Comparison of ENCODE assay signal across 28 cellular contexts in genomic region chr5:111004291-111004690, GRCh38.
A peak's percentile ranks its signal among the peaks of the same experiment; 100 is the strongest.
DNase-seq lines count a peak whose midpoint lies in the region; ATAC-seq, FAIRE-seq and TF ChIP-seq lines count a peak whose summit lies in the region.
"Had no signal": no experiment of that assay in that cellular context is flagged by ENCODE, and none has a peak within 500 bp of the region (broad histone marks: within the 10 kb centered on the region; RNA-seq: fewer than 3 reads in every experiment).

No MANE protein-coding gene starts in this region.

- H3K4me1 Mint-ChIP-seq in stimulated activated effector memory CD8-positive, alpha-beta T cell treated with anti-CD3 and anti-CD28 coated beads, Interleukin-12 subunit alpha, Interleukin-12 subunit beta, amount 100 ng/mL, for 72 hours, result no peaks in the 10 kb centered on the region
- H3K4me1 Mint-ChIP-seq: CD14-positive monocyte, T-cell had no signal

- no peaks in the 10 kb centered on the region for H3K4me1 ChIP-seq in H1 (replicated peaks in 1 of 4; ENCODE audit: control insufficient read depth in 3 of 4, insufficient read depth in 4 of 4, low read length in 3 of 4)
- H3K4me1 ChIP-seq: BE2C, SJSA1 had no signal

- no peak for TF ChIP-seq CTCF in H1 (IDR thresholded peaks at IDR 0.05; ENCODE audit: control extremely low read depth in 1 of 3, insufficient read depth in 1 of 3, low read depth in 1 of 3, low read length in 3 of 3)

- peaks cover 6% of the 10 kb centered on the region for H3K9me3 Mint-ChIP-seq in stimulated activated effector memory CD8-positive, alpha-beta T cell treated with anti-CD3 and anti-CD28 coated beads, Interleukin-12 subunit alpha, Interleukin-12 subunit beta, amount 100 ng/mL, for 72 hours

- H4K20me1 ChIP-seq in H1 (replicated peaks in 1 of 2; ENCODE audit: control insufficient read depth in 1 of 2, insufficient read depth in 2 of 2, low read length in 2 of 2), result no peaks in the 10 kb centered on the region

- H3K36me3 ChIP-seq in H1 (ENCODE audit: control insufficient read depth in 2 of 4, insufficient read depth in 4 of 4, low read length in 3 of 4), result no peaks in the 10 kb centered on the region
- H3K36me3 ChIP-seq in MG63, result no peaks in the 10 kb centered on the region
- H3K36me3 ChIP-seq: BE2C, SJSA1 had no signal

- no peak overlapping the region for H2AK5ac ChIP-seq in H1 (ENCODE audit: low read depth, low read length)

- no peak overlapping the region for H4K8ac ChIP-seq in H1 (ENCODE audit: extremely low read depth, insufficient read depth, low read length)

- H3K4ac ChIP-seq in H1 (replicated peaks; ENCODE audit: insufficient read length, low read depth, low read length), result no peak overlapping the region

- CTCF ChIA-PET in H1 (lab: Charles Lee; ENCODE audit: partially characterized antibody), result interaction anchor here (0.6 to 0.9 kb wide), 2 partner anchors 10 to 12 kb away, joined by 3 read pairs; no protein-coding TSS in a partner anchor

- no peak overlapping the region for H2BK120ac ChIP-seq in H1 (replicated peaks; ENCODE audit: low read depth, low read length)

- H3K14ac ChIP-seq in H1 (ENCODE audit: insufficient read length), result no peak overlapping the region

- DNase-seq in DMS 273 (lab: John Stamatoyannopoulos, UW; ENCODE audit: unreplicated experiment) (peak; percentile 19), DMS 273 treated with DMSO at 0.1 percent for 48 hours (lab: John Stamatoyannopoulos, UW) (no peak), NCI-H82 (lab: John Stamatoyannopoulos, UW) (peak; percentile 65), NCI-H82 treated with DMSO at 0.1 percent for 48 hours (lab: John Stamatoyannopoulos, UW; ENCODE audit: unreplicated experiment) (no peak), H1 (ENCODE audit: low read depth in 1 of 2, low spot score in 2 of 2) (no peak), MG63 (no peak)
- no peak for DNase-seq in stimulated activated effector memory CD8-positive, alpha-beta T cell treated with anti-CD3 and anti-CD28 coated beads, Interleukin-12 subunit alpha, Interleukin-12 subunit beta, amount 100 ng/mL, for 72 hours (ENCODE audit: low spot score in 2 of 2)
- DNase-seq: BE2C; DMS53; Kasumi-1; MV-4-11; NCI-H1436; NCI-H187; NCI-H2081 treated with DMSO at 0.1 percent for 48 hours; NCI-H226; NCI-H510A; NK-92 treated with Interleukin-12 subunit alpha and Interleukin-12 subunit beta, amount 100 ng/mL, for 24 hours; Right ventricle myocardium superior; RPMI8226; T-cell had no signal

- no peak overlapping the region for H2BK15ac ChIP-seq in H1 (ENCODE audit: low read length)

- POLR2A ChIA-PET in H1 (lab: Charles Lee; ENCODE audit: partially characterized antibody), result no interaction called here

- H3K56ac ChIP-seq in H1 (replicated peaks; ENCODE audit: insufficient read length, low read depth, low read length), result no peak overlapping the region

- H3K23me2 ChIP-seq in H1 (ENCODE audit: low read depth, low read length), result no peaks in the 10 kb centered on the region

- H3K27ac ChIP-seq in H1 (ENCODE audit: low read depth, low read length), result no peak overlapping the region; the same call in 1 of the 2 replicates
- H3K27ac ChIP-seq: 22Rv1, SJSA1 had no signal

- WGBS in H1 (ENCODE audit: extremely low coverage in 1 of 2, insufficient coverage in 1 of 2, insufficient read length in 1 of 2, insufficient replicate concordance in 2 of 2, low coverage in 1 of 2, low lambda C conversion rate in 2 of 2, missing lambda C conversion rate in 1 of 2), 2 experiments, result 87% methylated on average over 9 of the region's 9 CpGs; no CpG with 5 or more reads in 1 of the 2 experiments

- no peak overlapping the region for H3K4me3 Mint-ChIP-seq in stimulated activated effector memory CD8-positive, alpha-beta T cell treated with anti-CD3 and anti-CD28 coated beads, Interleukin-12 subunit alpha, Interleukin-12 subunit beta, amount 100 ng/mL, for 72 hours
- H3K4me3 Mint-ChIP-seq: CD14-positive monocyte, T-cell had no signal

- no peak overlapping the region for H3K27ac Mint-ChIP-seq in stimulated activated effector memory CD8-positive, alpha-beta T cell treated with anti-CD3 and anti-CD28 coated beads, Interleukin-12 subunit alpha, Interleukin-12 subunit beta, amount 100 ng/mL, for 72 hours
- H3K27ac Mint-ChIP-seq: CD14-positive monocyte, T-cell had no signal

- no peak overlapping the region for H3K18ac ChIP-seq in H1 (ENCODE audit: extremely low read depth, low read length)

- no peak overlapping the region for H3K4me2 ChIP-seq in H1 (ENCODE audit: insufficient read depth in 1 of 2, low read depth in 2 of 2, low read length in 2 of 2)

- ATAC-seq in stimulated activated effector memory CD8-positive, alpha-beta T cell treated with anti-CD3 and anti-CD28 coated beads, Interleukin-12 subunit alpha, Interleukin-12 subunit beta, amount 100 ng/mL, for 72 hours, result peak; percentile 21
- ATAC-seq in esophagus mucosa, result no peak
- ATAC-seq: HepG2, K562, T-cell had no signal

- H2BK5ac ChIP-seq in H1 (ENCODE audit: low read depth, low read length), result no peak overlapping the region

- H3K9me3 ChIP-seq in H1 (ENCODE audit: insufficient read depth in 2 of 2, low read depth in 1 of 2, low read length in 1 of 2) (no peaks in the 10 kb centered on the region; a peak in 1 of 4 replicates), MG63 (peaks cover 4% of the 10 kb centered on the region)
- H3K9me3 ChIP-seq: BE2C had no signal

- TF ChIP-seq RAD21 in H1 (IDR thresholded peaks at IDR 0.05 in 1 of 2, conservative IDR thresholded peaks at IDR 0.05 in 1 of 2; ENCODE audit: low read depth in 2 of 2, low read length in 2 of 2), result no peak

- TF ChIP-seq POLR2A in H1 (IDR thresholded peaks at IDR 0.05; ENCODE audit: control extremely low read depth in 1 of 2, low read depth in 2 of 2, low read length in 2 of 2), result no peak

- H2BK20ac ChIP-seq in H1 (ENCODE audit: low read length), result no peak overlapping the region

- H3K23ac ChIP-seq in H1 (ENCODE audit: insufficient read length), result no peak overlapping the region

- TF ChIP-seq EP300 in H1 (IDR thresholded peaks at IDR 0.05; ENCODE audit: borderline replicate concordance in 1 of 2, low read depth in 2 of 2, low read length in 2 of 2), result no peak

- H3K79me1 ChIP-seq in H1 (ENCODE audit: low read depth, low read length), result no peaks in the 10 kb centered on the region

- H4K5ac ChIP-seq in H1 (ENCODE audit: insufficient read length, low read depth, low read length), result no peak overlapping the region

- H3K36me3 Mint-ChIP-seq in stimulated activated effector memory CD8-positive, alpha-beta T cell treated with anti-CD3 and anti-CD28 coated beads, Interleukin-12 subunit alpha, Interleukin-12 subunit beta, amount 100 ng/mL, for 72 hours, result no peaks in the 10 kb centered on the region
- H3K36me3 Mint-ChIP-seq: CD14-positive monocyte, T-cell had no signal

- no peaks in the 10 kb centered on the region for H3K27me3 ChIP-seq in H1 (replicated peaks in 1 of 4; ENCODE audit: control insufficient read depth in 3 of 4, extremely low read depth in 1 of 4, insufficient read depth in 3 of 4, low read length in 3 of 4)
- no peaks in the 10 kb centered on the region for H3K27me3 ChIP-seq in MG63
- H3K27me3 ChIP-seq: SJSA1 had no signal

- no peaks in the 10 kb centered on the region for H3K79me2 ChIP-seq in H1 (ENCODE audit: control insufficient read depth in 1 of 2, insufficient read depth in 2 of 2, low read length in 2 of 2)

- no peak overlapping the region for H3K4me3 ChIP-seq in H1 (ENCODE audit: extremely low read depth in 1 of 4, insufficient read depth in 2 of 4, low read depth in 3 of 4, low read length in 4 of 4)
- no peak overlapping the region for H3K4me3 ChIP-seq in MG63
- H3K4me3 ChIP-seq: K562, SJSA1 had no signal

- no peak overlapping the region for H3K9ac ChIP-seq in H1 (replicated peaks in 1 of 4; ENCODE audit: extremely low read depth in 1 of 4, low read depth in 3 of 4, low read length in 3 of 4)

- H2AFZ ChIP-seq in H1 (ENCODE audit: low read length), result 0 out of 2 replicates have a peak overlapping the region, but pooled peaks have one; percentile 30

- no peak overlapping the region for H2BK12ac ChIP-seq in H1 (ENCODE audit: low read depth, low read length)

- H4K91ac ChIP-seq in H1 (replicated peaks; ENCODE audit: insufficient read length, low read length), result no peak overlapping the region

- no peak for FAIRE-seq in H1 (lab: Jason Lieb, UNC)
- FAIRE-seq: GM18507, H54, HepG2, K562 had no signal

TF ChIP-seq in H1, 55 proteins besides CTCF, POLR2A, EP300 and RAD21:
- TF ChIP-seq TCF12 (IDR thresholded peaks at IDR 0.05; ENCODE audit: low read depth, low read length), result no peak
- TF ChIP-seq CHD2 (IDR thresholded peaks at IDR 0.05; ENCODE audit: low read length), result no peak
- TF ChIP-seq RFX5 (IDR thresholded peaks at IDR 0.05; ENCODE audit: borderline replicate concordance, low read depth, low read length), result no peak
- TF ChIP-seq TBP (IDR thresholded peaks at IDR 0.05; ENCODE audit: low read depth, low read length), result no peak
- TF ChIP-seq SAP30 (IDR thresholded peaks at IDR 0.05; ENCODE audit: insufficient read depth, insufficient replicate concordance, low read length), result no peak
- no peak for TF ChIP-seq E2F6 (IDR thresholded peaks at IDR 0.05)
- no peak for TF ChIP-seq CHD1 (IDR thresholded peaks at IDR 0.05; ENCODE audit: low read depth, low read length)
- TF ChIP-seq CREB1 (IDR thresholded peaks at IDR 0.05), result no peak
- no peak for TF ChIP-seq POU5F1 (IDR thresholded peaks at IDR 0.05; ENCODE audit: low read depth, low read length)
- TF ChIP-seq RNF2 (IDR thresholded peaks at IDR 0.05; ENCODE audit: borderline replicate concordance, low read depth, low read length, missing control alignments, poor library complexity, severe bottlenecking), result no peak
- TF ChIP-seq KDM4A (IDR thresholded peaks at IDR 0.05; ENCODE audit: low read depth, low read length, severe bottlenecking), result no peak
TF ChIP-seq in H1: peak in this region for 0.

Comparison
In these comparisons a context has a peak if more than half of its experiments do, and no peak if none do; other contexts are left out.
1. DNase-seq: peak in DMS 273 (single experiment) and NCI-H82 (single experiment); none in DMS 273 treated with DMSO at 0.1 percent for 48 hours (single experiment), NCI-H82 treated with DMSO at 0.1 percent for 48 hours (single experiment), H1 (0 of 2), stimulated activated effector memory CD8-positive, alpha-beta T cell treated with anti-CD3 and anti-CD28 coated beads, Interleukin-12 subunit alpha, Interleukin-12 subunit beta, amount 100 ng/mL, for 72 hours (0 of 2) and MG63 (single experiment).